19 cellular contexts compared by ENCODE assay signal in genomic region chr7:94041529-94041928, GRCh38. TPM values are rescaled to one million over a fixed set of nuclear protein-coding genes. Genes with fewer than 3 reads are reported as not detected.
A peak's percentile ranks its signal among the peaks of the same experiment; 100 is the strongest.
DNase-seq lines count a peak whose midpoint lies in the region; ATAC-seq and TF ChIP-seq lines count a peak whose summit lies in the region.
"Had no signal": no experiment of that assay in that cellular context is flagged by ENCODE, and none has a peak within 500 bp of the region (broad histone marks: within the 10 kb centered on the region; RNA-seq: fewer than 3 reads in every experiment).

No MANE protein-coding gene starts in this region.

- no peak for ATAC-seq in memory B cell (ENCODE audit: low read depth)
- ATAC-seq in GM18517 (IDR thresholded peaks at IDR 0.05; ENCODE audit: unreplicated experiment), result no peak
- no peak for ATAC-seq in GM19397 (IDR thresholded peaks at IDR 0.05; ENCODE audit: unreplicated experiment)
- ATAC-seq: pancreas; sciatic nerve; stimulated activated naive CD8-positive, alpha-beta T cell treated with anti-CD3 and anti-CD28 coated beads, Interleukin-15, amount 100 ng/mL, for 72 hours had no signal

- H3K27ac Mint-ChIP-seq in memory B cell, result peak overlapping the region; percentile 76
- H3K27ac Mint-ChIP-seq: stimulated activated naive CD8-positive, alpha-beta T cell treated with anti-CD3 and anti-CD28 coated beads, Interleukin-15, amount 100 ng/mL, for 72 hours had no signal

- no peaks in the 10 kb centered on the region for H3F3A ChIP-seq in OCI-LY1 (ENCODE audit: insufficient read depth, low read length)

- H3K36me3 ChIP-seq in OCI-LY1 (ENCODE audit: insufficient read depth, low read length) (no peaks in the 10 kb centered on the region), mammary epithelial cell (ENCODE audit: insufficient read depth, low read length) (no peaks in the 10 kb centered on the region), tibial artery (no peaks in the 10 kb centered on the region)
- H3K36me3 ChIP-seq: left ventricle myocardium inferior, pancreas, upper lobe of left lung had no signal

- H2AFZ ChIP-seq in OCI-LY1 (ENCODE audit: low read length), result no peak overlapping the region
- no peak overlapping the region for H2AFZ ChIP-seq in mammary epithelial cell (ENCODE audit: low read depth, low read length)

- peaks cover 2% of the 10 kb centered on the region for H3K36me3 Mint-ChIP-seq in memory B cell

- dilution Hi-C loops in mammary epithelial cell (cut with HindIII; ENCODE audit: low sequenced_read_pairs), result no loop called here

- no peak overlapping the region; the same call in 1 of the 2 replicates for H3K9ac ChIP-seq in OCI-LY1 (ENCODE audit: low read length)
- H3K9ac ChIP-seq in mammary epithelial cell (ENCODE audit: insufficient read depth, low read length), result no peak overlapping the region

- H3K4me1 ChIP-seq in OCI-LY1 (ENCODE audit: insufficient read depth, low read length, severe bottlenecking) (peaks cover 84% of the 10 kb centered on the region), mammary epithelial cell (ENCODE audit: insufficient read depth, low read length) (peaks cover 8% of the 10 kb centered on the region), tibial artery (no peaks in the 10 kb centered on the region)
- H3K4me1 ChIP-seq: left ventricle myocardium inferior, pancreas, upper lobe of left lung had no signal

- CTCF ChIA-PET in mammary epithelial cell (lab: Charles Lee; ENCODE audit: low non-redundant PET), result no interaction called here

- in situ Hi-C loops in mammary epithelial cell (cut with MboI; ENCODE audit: low sequenced_read_pairs in 2 of 2), result no loop called here

- peaks cover 21% of the 10 kb centered on the region for H3K4me1 Mint-ChIP-seq in memory B cell
- H3K4me1 Mint-ChIP-seq: stimulated activated naive CD8-positive, alpha-beta T cell treated with anti-CD3 and anti-CD28 coated beads, Interleukin-15, amount 100 ng/mL, for 72 hours had no signal

- no TSS peak for BruUV-seq in mammary epithelial cell (replicated peaks; lab: Mats Ljungman, UMichigan)

- peak overlapping the region; percentile 3 for H3K27ac ChIP-seq in OCI-LY1 (ENCODE audit: low read depth, low read length, poor library complexity, severe bottlenecking)
- H3K27ac ChIP-seq in mammary epithelial cell (ENCODE audit: insufficient read depth, low read depth, low read length), result no peak overlapping the region
- H3K27ac ChIP-seq in tibial artery, result no peak overlapping the region
- H3K27ac ChIP-seq: coronary artery, left ventricle myocardium inferior, pancreas, upper lobe of left lung had no signal

- no peaks in the 10 kb centered on the region for H3K9me2 ChIP-seq in OCI-LY1 (ENCODE audit: low read depth, low read length)

- no peak overlapping the region for H3K4me3 Mint-ChIP-seq in memory B cell
- H3K4me3 Mint-ChIP-seq: stimulated activated naive CD8-positive, alpha-beta T cell treated with anti-CD3 and anti-CD28 coated beads, Interleukin-15, amount 100 ng/mL, for 72 hours had no signal

- peaks cover 2% of the 10 kb centered on the region for H3K9me3 Mint-ChIP-seq in memory B cell
- H3K9me3 Mint-ChIP-seq: stimulated activated naive CD8-positive, alpha-beta T cell treated with anti-CD3 and anti-CD28 coated beads, Interleukin-15, amount 100 ng/mL, for 72 hours had no signal

- DNase-seq in EH (ENCODE audit: low read depth) (peak; percentile 56), mammary epithelial cell (peak; percentile 42), memory B cell (ENCODE audit: low spot score in 2 of 2) (no peak), tibial artery (no peak), islet precursor cell (no peak)
- DNase-seq: activated CD4-positive, alpha-beta T cell treated with anti-CD3 and anti-CD28 coated beads, Interleukin-2, amount 50 U/mL, for 4 hours; anterior cingulate cortex; GF-D8; left ventricle myocardium inferior; NCI-H1436; pancreas; stimulated activated naive CD8-positive, alpha-beta T cell treated with anti-CD3 and anti-CD28 coated beads, Interleukin-15, amount 100 ng/mL, for 72 hours; upper lobe of left lung had no signal

- intact Hi-C loops in mammary epithelial cell (cut with micrococcal nuclease) (no loop called here), tibial artery (cut with DNase I; ENCODE audit: low total_unique reads) (no loop called here)

- no peak for TF ChIP-seq CTCF in OCI-LY1 (IDR thresholded peaks at IDR 0.05; ENCODE audit: low read length)
- no peak for TF ChIP-seq CTCF in mammary epithelial cell (conservative IDR thresholded peaks at IDR 0.05 in 1 of 2, IDR thresholded peaks at IDR 0.05 in 1 of 2; ENCODE audit: extremely low read depth in 1 of 2, insufficient read depth in 1 of 2, low read depth in 1 of 2, low read length in 2 of 2)
- TF ChIP-seq CTCF in tibial artery (IDR thresholded peaks at IDR 0.05), result no peak

- no peaks in the 10 kb centered on the region for H3K27me3 ChIP-seq in OCI-LY1 (ENCODE audit: insufficient read depth, low read length)
- no peaks in the 10 kb centered on the region for H3K27me3 ChIP-seq in mammary epithelial cell (ENCODE audit: insufficient read depth, low read length)
- no peaks in the 10 kb centered on the region for H3K27me3 ChIP-seq in tibial artery
- H3K27me3 ChIP-seq: pancreas, upper lobe of left lung had no signal

- H3K79me2 ChIP-seq in OCI-LY1 (ENCODE audit: insufficient read depth, low read length), result no peaks in the 10 kb centered on the region
- H3K79me2 ChIP-seq in mammary epithelial cell (ENCODE audit: insufficient read depth, low read length), result no peaks in the 10 kb centered on the region

- no peaks in the 10 kb centered on the region for H3K9me3 ChIP-seq in OCI-LY1 (ENCODE audit: low read length)
- no peaks in the 10 kb centered on the region for H3K9me3 ChIP-seq in mammary epithelial cell (replicated peaks; ENCODE audit: insufficient read depth, low read length)
- no peaks in the 10 kb centered on the region for H3K9me3 ChIP-seq in tibial artery
- H3K9me3 ChIP-seq: left ventricle myocardium inferior, pancreas, upper lobe of left lung had no signal

- H3K27me3 Mint-ChIP-seq in memory B cell, result no peaks in the 10 kb centered on the region

- H4K20me1 ChIP-seq in OCI-LY1 (ENCODE audit: insufficient read depth, low read length) (no peaks in the 10 kb centered on the region), mammary epithelial cell (ENCODE audit: insufficient read depth, low read length) (no peaks in the 10 kb centered on the region)

- no peak overlapping the region for H3K4me3 ChIP-seq in OCI-LY1 (ENCODE audit: low read depth, low read length, poor library complexity, severe bottlenecking)
- no peak overlapping the region for H3K4me3 ChIP-seq in mammary epithelial cell (replicated peaks in 1 of 3; ENCODE audit: insufficient read depth in 1 of 3, low read depth in 2 of 3, low read length in 3 of 3)
- H3K4me3 ChIP-seq in tibial artery, result no peak overlapping the region
- H3K4me3 ChIP-seq: coronary artery, GM12878, left ventricle myocardium inferior, pancreas, upper lobe of left lung had no signal

- H3K4me2 ChIP-seq in OCI-LY1 (ENCODE audit: low read length) (no peak overlapping the region), mammary epithelial cell (ENCODE audit: insufficient read depth, low read depth, low read length) (no peak overlapping the region)

RNA-seq across cellular contexts. Expression of gene BET1, which starts 37.4 kb away (rescaled TPM):
- 10 to 100 TPM; 20.8 to 29.0 TPM for total RNA-seq in mammary epithelial cell
- polyA plus RNA-seq in mammary epithelial cell, result 13.5 TPM
- 5.1 TPM for polyA minus RNA-seq in mammary epithelial cell

Comparison
In these comparisons a context has a peak if more than half of its experiments do, and no peak if none do; other contexts are left out.
1. DNase-seq: peak in EH (single experiment) and mammary epithelial cell (single experiment); none in memory B cell (0 of 2), tibial artery (0 of 2) and islet precursor cell (single experiment).